ENCODE assay signal across 9 cellular contexts in genomic region chr1:156323179-156323578, GRCh38. TPM values are rescaled to one million over a fixed set of nuclear protein-coding genes. Genes with fewer than 3 reads are reported as not detected.
"Had no signal": no experiment of that assay in that cellular context is flagged by ENCODE, and none has a peak within 500 bp of the region (broad histone marks: within the 10 kb centered on the region; RNA-seq: fewer than 3 reads in every experiment).

No MANE protein-coding gene starts in this region.

RNA-seq across cellular contexts. Expression of gene TSACC, which starts 15.1 kb away (rescaled TPM):
- total RNA-seq: activated naive CD8-positive, alpha-beta T cell treated with anti-CD3 and anti-CD28 coated beads for 36 hours; cardiac muscle cell; LHCN-M2; RPMI7951; T-helper 1 cell treated with Interleukin-12 subunit alpha and Interleukin-12 subunit beta and Interleukin-4 antibody, amounts not matched to agents 30 ng/mL and 1 ng/mL, for 36 hours; T-helper 2 cell treated with Interferon-gamma antibody and Interleukin-4, amounts not matched to agents 100 ng/mL and 5 ng/mL, for 36 hours had no signal

RNA-seq across cellular contexts. Expression of gene VHLL, which starts 24.1 kb away (rescaled TPM):
- total RNA-seq: activated CD8-positive, alpha-beta memory T cell treated with anti-CD3 and anti-CD28 coated beads for 36 hours; activated naive CD8-positive, alpha-beta T cell treated with anti-CD3 and anti-CD28 coated beads for 36 hours; LHCN-M2; RPMI7951; SJCRH30; T-helper 1 cell treated with Interleukin-12 subunit alpha and Interleukin-12 subunit beta and Interleukin-4 antibody, amounts not matched to agents 30 ng/mL and 1 ng/mL, for 36 hours had no signal
- polyA plus RNA-seq: adipose tissue had no signal
